In the genomic region with DNA sequence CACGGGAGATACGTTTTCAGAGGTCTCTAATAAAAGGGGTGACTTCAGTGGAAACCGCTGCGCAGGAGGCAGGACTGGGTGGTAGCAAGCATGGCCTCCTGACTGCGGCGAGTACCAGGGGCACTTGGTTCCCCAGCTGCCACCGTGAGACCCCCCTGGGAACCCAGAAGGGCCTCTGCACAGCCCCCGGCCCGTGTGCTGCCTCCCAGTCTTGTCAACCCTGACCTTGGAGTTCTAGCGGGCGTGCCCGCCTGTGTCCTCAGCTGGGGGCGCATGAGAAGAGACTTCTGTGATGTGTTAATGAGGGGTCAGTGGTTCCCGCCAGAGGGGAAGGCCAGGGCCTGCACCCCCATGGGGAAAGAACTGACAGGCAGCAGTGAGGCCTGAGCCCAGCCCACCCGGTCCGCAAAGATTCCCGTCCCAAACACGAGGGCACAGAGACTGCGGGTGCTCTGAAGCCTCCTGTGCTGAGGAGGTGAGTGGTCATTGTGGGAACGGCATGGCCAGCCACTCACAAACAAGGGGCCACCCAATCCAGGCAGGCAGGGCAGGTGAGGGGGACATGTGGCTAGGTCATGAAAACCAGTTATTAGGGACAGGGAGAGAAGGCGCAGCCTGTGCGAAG, we compare ENCODE assay signal across 21 cellular contexts. TPM values are rescaled to one million over a fixed set of nuclear protein-coding genes. Genes with fewer than 3 reads are reported as not detected.
DNase-seq lines count a peak whose midpoint lies in the region; ATAC-seq and TF ChIP-seq lines count a peak whose summit lies in the region.
"Had no signal": no experiment of that assay in that cellular context is flagged by ENCODE, and none has a peak within 500 bp of the region (broad histone marks: within the 10 kb centered on the region; RNA-seq: fewer than 3 reads in every experiment).

No MANE protein-coding gene starts in this region.

- POLR2A ChIA-PET in RWPE1 (lab: Yijun Ruan, JAX; ENCODE audit: low non-redundant PET): no interaction called here
- POLR2A ChIA-PET in naive thymus-derived CD8-positive, alpha-beta T cell (lab: Charles Lee): interaction anchor here (0.5 to 8.8 kb wide), 2 partner anchors 8 to 44 kb away, joined by 4 to 235 read pairs; no protein-coding TSS in a partner anchor

- H4K20me1 ChIP-seq in DND-41 (ENCODE audit: insufficient read depth, low read length): peaks cover 57% of the 10 kb centered on the region

- no peaks in the 10 kb centered on the region for H3K27me3 Mint-ChIP-seq in naive thymus-derived CD8-positive, alpha-beta T cell

- H3K4me2 ChIP-seq in DND-41 (ENCODE audit: insufficient read depth, low read length): no peak overlapping the region

- CTCF ChIA-PET in RWPE1 (lab: Yijun Ruan, JAX): no interaction called here

- H3K27ac ChIP-seq in 22Rv1 (peak overlapping the region; percentile 27; the same call in 1 of the 2 replicates), DND-41 (ENCODE audit: low read length) (no peak overlapping the region), RWPE1 (peak overlapping the region; percentile 42)
- H3K27ac ChIP-seq: HL-60, SJSA1 had no signal

- no peak overlapping the region for H2AFZ ChIP-seq in DND-41 (ENCODE audit: low read depth, low read length)

- no peaks in the 10 kb centered on the region for H3K9me3 Mint-ChIP-seq in naive thymus-derived CD8-positive, alpha-beta T cell

- H3K36me3 ChIP-seq in DND-41 (ENCODE audit: insufficient read depth, low read length) (peaks cover 88% of the 10 kb centered on the region), H7 (replicated peaks; ENCODE audit: control insufficient read depth, insufficient read depth, low read length) (peaks cover 3% of the 10 kb centered on the region)

- ATAC-seq in DND-41 (ENCODE audit: insufficient read depth, low read depth) (0 out of 3 replicates have a peak, but pooled peaks have one; percentile 6), GM21526 (IDR thresholded peaks at IDR 0.05; ENCODE audit: low FRiP score, unreplicated experiment) (no peak), HG03175 (IDR thresholded peaks at IDR 0.05; ENCODE audit: unreplicated experiment) (no peak)
- ATAC-seq in naive thymus-derived CD8-positive, alpha-beta T cell: no peak

- no peaks in the 10 kb centered on the region for H3K4me1 ChIP-seq in DND-41 (ENCODE audit: insufficient read depth, low read length)
- H3K4me1 ChIP-seq: SJSA1 had no signal

- DNase-seq in DND-41: no peak
- no peak for DNase-seq in RWPE1 (ENCODE audit: low spot score)
- DNase-seq in naive thymus-derived CD8-positive, alpha-beta T cell: no peak
- no peak for DNase-seq in A172 (ENCODE audit: low spot score)
- DNase-seq in H7: no peak
- DNase-seq: ACHN; AML-193; Calu3; DMS53; KBM-7; MV-4-11; NCI-H1417 treated with DMSO at 0.1 percent for 48 hours; NCI-H2029; NCI-H2171; NCI-H446; NK-92 treated with Interleukin-12 subunit alpha and Interleukin-12 subunit beta, amount 100 ng/mL, for 24 hours had no signal

- H3K4me3 Mint-ChIP-seq in naive thymus-derived CD8-positive, alpha-beta T cell: peak overlapping the region in 2 of 10 donors; percentile 22 to 41

- H3K4me1 Mint-ChIP-seq in naive thymus-derived CD8-positive, alpha-beta T cell: peaks cover 28 to 84% (median 43%) of the 10 kb centered on the region in 4 donors

- H3K27me3 ChIP-seq in DND-41 (ENCODE audit: insufficient read depth, low read length, poor library complexity) (no peaks in the 10 kb centered on the region), H7 (ENCODE audit: control insufficient read depth, insufficient read depth, low read length) (no peaks in the 10 kb centered on the region)
- H3K27me3 ChIP-seq: SJSA1 had no signal

- H3K27ac Mint-ChIP-seq in naive thymus-derived CD8-positive, alpha-beta T cell: peak overlapping the region in 6 of 10 donors; percentile 15 to 83 (median 58)

- TF ChIP-seq CTCF in 22Rv1 (IDR thresholded peaks at IDR 0.05) (no peak), DND-41 (IDR thresholded peaks at IDR 0.05; ENCODE audit: borderline replicate concordance, extremely low read depth, low read length, poor library complexity, severe bottlenecking) (no peak), RWPE1 (conservative IDR thresholded peaks at IDR 0.05; ENCODE audit: low read depth) (no peak)

- H3K9me3 ChIP-seq in DND-41 (ENCODE audit: insufficient read depth, low read length, severe bottlenecking): no peaks in the 10 kb centered on the region
- H3K9me3 ChIP-seq: SJSA1 had no signal

- H3K4me3 ChIP-seq in DND-41 (ENCODE audit: low read depth in 1 of 2, low read length in 2 of 2) (no peak overlapping the region), H7 (ENCODE audit: insufficient read depth, low read depth, low read length) (no peak overlapping the region)
- H3K4me3 ChIP-seq: SJSA1 had no signal

- H3K9ac ChIP-seq in DND-41 (ENCODE audit: low read depth, low read length): no peak overlapping the region

- peaks cover 35% of the 10 kb centered on the region for H3K79me2 ChIP-seq in DND-41 (ENCODE audit: insufficient read depth, low read length)

- peaks cover 0 to 94% (median 34%) of the 10 kb centered on the region in 3 donors for H3K36me3 Mint-ChIP-seq in naive thymus-derived CD8-positive, alpha-beta T cell

RNA-seq across cellular contexts. Expression of gene ZNF276, which starts 9.4 kb away (rescaled TPM):
- 100 to 1,000 TPM; 168 to 171 TPM for total RNA-seq in naive thymus-derived CD8-positive, alpha-beta T cell
- polyA plus RNA-seq in naive thymus-derived CD8-positive, alpha-beta T cell: 10 to 100 TPM; 15.0 to 56.0 (median 19.6) TPM
- total RNA-seq in A172 (2014; rRNA removed; shearing (Covaris generic)): 14.6 and 18.9 TPM in 2 replicates
- total RNA-seq in H7 (2014; rRNA removed; shearing (Covaris generic)): 8.0 and 11.4 TPM in 2 replicates

RNA-seq across cellular contexts. Expression of gene VPS9D1, which starts 10.0 kb away (rescaled TPM):
- 10 to 100 TPM; 16.5 to 17.0 TPM for total RNA-seq in naive thymus-derived CD8-positive, alpha-beta T cell
- polyA plus RNA-seq in naive thymus-derived CD8-positive, alpha-beta T cell: 1 to 10 TPM in 1 of 3 donors, under 1 TPM in 2; 0.53 to 1.3 (median 0.91) TPM
- total RNA-seq in A172 (2014; rRNA removed; shearing (Covaris generic)): 12.0 and 14.2 TPM in 2 replicates
- 1.9 and 4.5 TPM in 2 replicates for total RNA-seq in H7 (2014; rRNA removed; shearing (Covaris generic))

RNA-seq across cellular contexts. Expression of gene SPATA2L, which starts 29.2 kb away (rescaled TPM):
- 1 to 10 TPM; 6.9 to 8.1 TPM for total RNA-seq in naive thymus-derived CD8-positive, alpha-beta T cell
- 1 to 10 TPM; 3.5 to 6.4 (median 5.4) TPM for polyA plus RNA-seq in naive thymus-derived CD8-positive, alpha-beta T cell
- 21.1 and 24.3 TPM in 2 replicates for total RNA-seq in A172 (2014; rRNA removed; shearing (Covaris generic))
- 13.5 and 16.0 TPM in 2 replicates for total RNA-seq in H7 (2014; rRNA removed; shearing (Covaris generic))

RNA-seq across cellular contexts. Expression of gene CDK10, which starts 44.2 kb away (rescaled TPM):
- 100 to 1,000 TPM; 129 to 135 TPM for total RNA-seq in naive thymus-derived CD8-positive, alpha-beta T cell
- polyA plus RNA-seq in naive thymus-derived CD8-positive, alpha-beta T cell: 10 to 100 TPM; 25.4 to 63.3 (median 27.3) TPM
- total RNA-seq in A172 (2014; rRNA removed; shearing (Covaris generic)): 31.1 and 46.6 TPM in 2 replicates
- total RNA-seq in H7 (2014; rRNA removed; shearing (Covaris generic)): 36.5 and 45.0 TPM in 2 replicates
